In the genomic region with DNA sequence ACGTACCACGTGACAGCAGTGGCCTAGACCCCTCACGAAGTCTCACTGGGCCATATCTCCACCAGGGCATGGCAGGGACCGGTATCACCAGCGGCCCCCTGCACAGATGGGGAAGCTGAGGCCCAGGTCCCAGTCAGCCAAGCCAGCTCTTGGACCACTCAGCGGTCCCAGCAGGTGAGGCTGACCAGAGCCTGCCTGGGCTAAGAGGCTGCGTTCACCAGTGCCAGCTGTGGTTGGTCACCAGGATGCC, we compare ENCODE assay signal across 7 cellular contexts. TPM values are rescaled to one million over a fixed set of nuclear protein-coding genes. Genes with fewer than 3 reads are reported as not detected.
DNase-seq lines count a peak whose midpoint lies in the region; ATAC-seq and TF ChIP-seq lines count a peak whose summit lies in the region.

No MANE protein-coding gene starts in this region.

- no peaks in the 10 kb centered on the region for H3K9me3 ChIP-seq in subcutaneous abdominal adipose tissue (ENCODE audit: control insufficient read depth in 5 of 5, low read length in 5 of 5)

- peaks cover 14% of the 10 kb centered on the region for H3K36me3 Mint-ChIP-seq in activated CD8-positive, alpha-beta T cell treated with anti-CD3 and anti-CD28 coated beads for 36 hours (ENCODE audit: low read depth)
- peaks cover 3 to 5% (median 4%) of the 10 kb centered on the region in 3 donors for H3K36me3 Mint-ChIP-seq in immature natural killer cell

- POLR2A ChIA-PET in activated CD8-positive, alpha-beta T cell treated with anti-CD3 and anti-CD28 coated beads for 36 hours (lab: Charles Lee): interaction anchor here (1.7 to 3.6 kb wide), 3 partner anchors 14 to 169 kb away, joined by 7 to 11 read pairs (median 9); a partner anchor contains a TSS

- H3K36me3 ChIP-seq in subcutaneous abdominal adipose tissue (ENCODE audit: control insufficient read depth in 5 of 5, insufficient read depth in 5 of 5, low read length in 5 of 5): peaks cover 0 to 10% (median 7%) of the 10 kb centered on the region in 5 donors

- peak overlapping the region; percentile 50 for H3K27ac ChIP-seq in subcutaneous abdominal adipose tissue (ENCODE audit: low read depth, low read length)

- H3K4me3 Mint-ChIP-seq in activated CD8-positive, alpha-beta T cell treated with anti-CD3 and anti-CD28 coated beads for 36 hours: peak overlapping the region; percentile 65
- H3K4me3 Mint-ChIP-seq in immature natural killer cell: peak overlapping the region; percentile 75 to 92 (median 81)

- H3K4me3 ChIP-seq in subcutaneous abdominal adipose tissue (ENCODE audit: low read depth in 1 of 5, low read length in 5 of 5): peak overlapping the region in 4 of 5 donors; percentile 48 to 64 (median 54)

- H3K4me1 ChIP-seq in subcutaneous abdominal adipose tissue (ENCODE audit: control insufficient read depth in 5 of 5, insufficient read depth in 5 of 5, low read length in 5 of 5): peaks cover 4 to 44% (median 35%) of the 10 kb centered on the region in 5 donors

- DNase-seq in activated CD8-positive, alpha-beta T cell treated with anti-CD3 and anti-CD28 coated beads for 36 hours: no peak
- DNase-seq in immature natural killer cell (no peak), head of caudate nucleus (no peak), T-helper 9 cell (no peak), NCI-H2171 (lab: John Stamatoyannopoulos, UW) (no peak)

- TF ChIP-seq CTCF in activated CD8-positive, alpha-beta T cell treated with anti-CD3 and anti-CD28 coated beads for 36 hours (IDR thresholded peaks at IDR 0.05): no peak

- H3K27me3 ChIP-seq in subcutaneous abdominal adipose tissue (ENCODE audit: control insufficient read depth in 5 of 5, insufficient read depth in 4 of 5, low read length in 5 of 5): peaks cover 0 to 8% (median 4%) of the 10 kb centered on the region in 5 donors

- peak overlapping the region in 4 of 5 donors; percentile 34 to 78 (median 44) for H3K9ac ChIP-seq in subcutaneous abdominal adipose tissue (ENCODE audit: low read length in 5 of 5)

- intact Hi-C loops in activated CD8-positive, alpha-beta T cell treated with anti-CD3 and anti-CD28 coated beads for 36 hours (cut with micrococcal nuclease): loop anchor here (5.0 to 10.0 kb wide), 2 partner anchors 139 to 291 kb away; no protein-coding TSS in a partner anchor
- intact Hi-C loops in head of caudate nucleus (cut with DNase I): loop anchor here (5.0 kb wide), 1 partner anchor 126 kb away; no protein-coding TSS in a partner anchor

- no peaks in the 10 kb centered on the region for H3K27me3 Mint-ChIP-seq in activated CD8-positive, alpha-beta T cell treated with anti-CD3 and anti-CD28 coated beads for 36 hours
- peaks cover 15 to 22% (median 16%) of the 10 kb centered on the region in 3 donors for H3K27me3 Mint-ChIP-seq in immature natural killer cell (ENCODE audit: low read depth in 3 of 3)

- no peaks in the 10 kb centered on the region for H3K9me3 Mint-ChIP-seq in activated CD8-positive, alpha-beta T cell treated with anti-CD3 and anti-CD28 coated beads for 36 hours
- no peaks in the 10 kb centered on the region for H3K9me3 Mint-ChIP-seq in immature natural killer cell

- peak; percentile 2 for ATAC-seq in HG03045 (IDR thresholded peaks at IDR 0.05; ENCODE audit: unreplicated experiment)
- ATAC-seq in activated CD8-positive, alpha-beta T cell treated with anti-CD3 and anti-CD28 coated beads for 36 hours: no peak

- peak overlapping the region; percentile 87 for H3K27ac Mint-ChIP-seq in activated CD8-positive, alpha-beta T cell treated with anti-CD3 and anti-CD28 coated beads for 36 hours
- peak overlapping the region; percentile 82 to 96 (median 94) for H3K27ac Mint-ChIP-seq in immature natural killer cell

- H3K4me1 Mint-ChIP-seq in activated CD8-positive, alpha-beta T cell treated with anti-CD3 and anti-CD28 coated beads for 36 hours (ENCODE audit: low read depth): peaks cover 34% of the 10 kb centered on the region
- H3K4me1 Mint-ChIP-seq in immature natural killer cell: peaks cover 29 to 46% of the 10 kb centered on the region in 2 donors

- CTCF ChIA-PET in activated CD8-positive, alpha-beta T cell treated with anti-CD3 and anti-CD28 coated beads for 36 hours (lab: Charles Lee): interaction anchor here (1.0 to 4.7 kb wide), 4 partner anchors 15 to 170 kb away, joined by 3 to 33 read pairs (median 4); a partner anchor contains a TSS

RNA-seq across cellular contexts. Expression of a gene that starts 2.6 kb away (rescaled TPM):
- total RNA-seq in activated CD8-positive, alpha-beta T cell treated with anti-CD3 and anti-CD28 coated beads for 36 hours: 10 to 100 TPM; 18.5 to 18.9 TPM
- 10 to 100 TPM; 10.4 to 15.3 (median 12.5) TPM for polyA plus RNA-seq in immature natural killer cell

RNA-seq across cellular contexts. Expression of a gene that starts 11.0 kb away (rescaled TPM):
- 10 to 100 TPM; 53.6 to 55.2 TPM for total RNA-seq in activated CD8-positive, alpha-beta T cell treated with anti-CD3 and anti-CD28 coated beads for 36 hours
- 10 to 100 TPM; 21.6 to 75.3 (median 31.3) TPM for polyA plus RNA-seq in immature natural killer cell

RNA-seq across cellular contexts. Expression of a gene that starts 23.2 kb away (rescaled TPM):
- total RNA-seq in activated CD8-positive, alpha-beta T cell treated with anti-CD3 and anti-CD28 coated beads for 36 hours: not detected
- under 1 TPM in 1 of 3 donors, not detected in 2; 0.87 TPM for polyA plus RNA-seq in immature natural killer cell
